9 cellular contexts compared by ENCODE assay signal in the genomic region with DNA sequence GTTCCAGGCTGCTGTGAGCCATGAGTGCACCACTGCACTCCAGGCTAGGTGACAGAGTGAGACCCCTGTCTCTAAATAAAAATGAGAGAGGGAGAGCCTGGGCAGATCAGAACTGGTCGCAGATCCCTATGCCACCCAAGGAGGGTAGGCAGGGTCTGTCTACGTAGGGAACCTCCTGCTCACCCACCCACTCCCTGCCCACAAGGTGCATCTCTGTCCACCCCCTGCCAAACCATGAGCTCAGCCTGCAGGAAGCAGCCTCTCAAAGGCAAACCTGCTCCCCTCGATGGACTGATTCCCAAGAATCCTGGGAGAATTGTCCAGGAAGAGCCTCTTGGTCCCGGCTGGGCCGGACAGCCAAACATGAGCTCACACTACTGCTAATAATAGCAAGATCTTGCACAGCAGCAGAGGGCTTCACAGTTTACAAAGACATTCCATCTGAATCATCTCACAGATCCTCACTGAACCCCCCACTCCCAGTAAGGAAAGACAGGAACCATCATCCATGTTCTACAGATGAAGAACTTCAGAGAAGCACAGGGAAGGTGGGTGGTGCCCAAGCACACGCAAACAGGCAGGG. TPM values are rescaled to one million over a fixed set of nuclear protein-coding genes. Genes with fewer than 3 reads are reported as not detected.
DNase-seq lines count a peak whose midpoint lies in the region; ATAC-seq, FAIRE-seq and TF ChIP-seq lines count a peak whose summit lies in the region.
"Had no signal": no experiment of that assay in that cellular context is flagged by ENCODE, and none has a peak within 500 bp of the region (broad histone marks: within the 10 kb centered on the region; RNA-seq: fewer than 3 reads in every experiment).

No MANE protein-coding gene starts in this region.

- peak overlapping the region; percentile 73 for H3K4me2 ChIP-seq in astrocyte (ENCODE audit: low read length)

- FAIRE-seq in astrocyte (lab: Jason Lieb, UNC), result peak; percentile 78

- peak overlapping the region; percentile 15 for H2AFZ ChIP-seq in astrocyte (ENCODE audit: low read depth, low read length)

- TF ChIP-seq CTCF in astrocyte (IDR thresholded peaks at IDR 0.05; ENCODE audit: insufficient read depth, low read depth, low read length) (no peak), spleen (IDR thresholded peaks at IDR 0.05 in 8 of 11, conservative IDR thresholded peaks at IDR 0.05 in 3 of 11) (no peak)

- H4K20me1 ChIP-seq in astrocyte (ENCODE audit: insufficient read depth, low read length), result peaks cover 9% of the 10 kb centered on the region

- H3K9me3 ChIP-seq in astrocyte (ENCODE audit: insufficient read depth, low read depth, low read length), result no peaks in the 10 kb centered on the region
- no peaks in the 10 kb centered on the region for H3K9me3 ChIP-seq in right cardiac atrium (ENCODE audit: control insufficient read depth, low read length)
- peaks cover 0 to 5% (median 2%) of the 10 kb centered on the region in 8 donors for H3K9me3 ChIP-seq in spleen

- peaks cover 82% of the 10 kb centered on the region for H3K79me2 ChIP-seq in astrocyte (ENCODE audit: insufficient read depth, low read length)

- H3K9me3 Mint-ChIP-seq in astrocyte (ENCODE audit: unreplicated experiment), result no peaks in the 10 kb centered on the region
- H3K9me3 Mint-ChIP-seq: activated CD4-positive, alpha-beta T cell treated with anti-CD3 and anti-CD28 coated beads, Interleukin-2, amount 10 ng/mL, durations not matched to agents 24 days and 14 days had no signal

- peak overlapping the region; percentile 72 for H3K9ac ChIP-seq in astrocyte (ENCODE audit: low read length)

- DNase-seq in G401 (ENCODE audit: low spot score) (peak; percentile 72), astrocyte (ENCODE audit: low read depth) (peak; percentile 93), right cardiac atrium (peak; percentile 62 to 82 (median 80)), spleen (no peak), GDM1 (lab: John Stamatoyannopoulos, UW) (no peak), NCI-H524 (lab: John Stamatoyannopoulos, UW) (no peak), NCI-H1048 (lab: John Stamatoyannopoulos, UW) (no peak)
- DNase-seq: activated CD4-positive, alpha-beta T cell treated with anti-CD3 and anti-CD28 coated beads, Interleukin-2, amount 10 ng/mL, durations not matched to agents 24 days and 14 days had no signal

- intact Hi-C loops in right cardiac atrium (cut with DNase I) (no loop called here), spleen (cut with DNase I; ENCODE audit: low total_unique reads) (no loop called here)

- H3K27ac ChIP-seq in astrocyte (ENCODE audit: low read depth, low read length), result peak overlapping the region; percentile 88
- H3K27ac ChIP-seq in right cardiac atrium (ENCODE audit: low read length), result peak overlapping the region; percentile 93
- peak overlapping the region in 5 of 8 donors; percentile 25 to 92 (median 32) for H3K27ac ChIP-seq in spleen

- no peak overlapping the region for H3K4me3 ChIP-seq in astrocyte (ENCODE audit: insufficient read depth, low read depth, low read length)
- H3K4me3 ChIP-seq in right cardiac atrium (ENCODE audit: low read length), result no peak overlapping the region
- H3K4me3 ChIP-seq in spleen, result no peak overlapping the region

- TF ChIP-seq POLR2A in spleen (IDR thresholded peaks at IDR 0.05), result no peak

- no peaks in the 10 kb centered on the region for H3K36me3 ChIP-seq in astrocyte (ENCODE audit: insufficient read depth, low read length)
- no peaks in the 10 kb centered on the region for H3K36me3 ChIP-seq in spleen

- peak overlapping the region; percentile 98 for H3K27ac Mint-ChIP-seq in astrocyte (ENCODE audit: unreplicated experiment)
- H3K27ac Mint-ChIP-seq: activated CD4-positive, alpha-beta T cell treated with anti-CD3 and anti-CD28 coated beads, Interleukin-2, amount 10 ng/mL, durations not matched to agents 24 days and 14 days had no signal

- peak overlapping the region; percentile 62 for H3K4me3 Mint-ChIP-seq in astrocyte (ENCODE audit: unreplicated experiment)
- H3K4me3 Mint-ChIP-seq: activated CD4-positive, alpha-beta T cell treated with anti-CD3 and anti-CD28 coated beads, Interleukin-2, amount 10 ng/mL, durations not matched to agents 24 days and 14 days had no signal

- peaks cover 8% of the 10 kb centered on the region for H3K36me3 Mint-ChIP-seq in astrocyte (ENCODE audit: low read depth, unreplicated experiment)

- H3K4me1 ChIP-seq in astrocyte (ENCODE audit: insufficient read depth, low read length) (peaks cover 50% of the 10 kb centered on the region), right cardiac atrium (ENCODE audit: control insufficient read depth, insufficient read depth, low read length) (peaks cover 14% of the 10 kb centered on the region), spleen (peaks cover 28 to 93% (median 81%) of the 10 kb centered on the region in 6 donors)

- H3K4me1 Mint-ChIP-seq in astrocyte (ENCODE audit: low read depth, unreplicated experiment), result peaks cover 23% of the 10 kb centered on the region

- in situ Hi-C loops in G401 (cut with HindIII; ENCODE audit: low sequenced_read_pairs), result no loop called here

- no peaks in the 10 kb centered on the region for H3K27me3 Mint-ChIP-seq in astrocyte (ENCODE audit: low read depth, unreplicated experiment)
- H3K27me3 Mint-ChIP-seq: activated CD4-positive, alpha-beta T cell treated with anti-CD3 and anti-CD28 coated beads, Interleukin-2, amount 10 ng/mL, durations not matched to agents 24 days and 14 days had no signal

- 25% methylated on average over 6 of the region's 6 CpGs for WGBS in right cardiac atrium
- WGBS in spleen, 5 donors, result 59 to 71% (median 64%) methylated on average over 6 of the region's 6 CpGs

- H3K27me3 ChIP-seq in astrocyte (ENCODE audit: insufficient read depth, low read length) (no peaks in the 10 kb centered on the region), right cardiac atrium (ENCODE audit: control insufficient read depth, insufficient read depth) (no peaks in the 10 kb centered on the region), spleen (replicated peaks in 1 of 7) (no peaks in the 10 kb centered on the region)

- ATAC-seq in right cardiac atrium, result peak; percentile 45
- ATAC-seq in HG03159 (IDR thresholded peaks at IDR 0.05; ENCODE audit: unreplicated experiment), result no peak

RNA-seq across cellular contexts. Expression of gene TLDC2, which starts 27.8 kb away (rescaled TPM):
- 0.14 and 1.2 TPM in 2 replicates for total RNA-seq in G401 (2014; rRNA removed; shearing (Covaris generic))
- total RNA-seq in astrocyte, result not detected in 2 replicates
- total RNA-seq in right cardiac atrium, result not detected
- 0.09 TPM for polyA plus RNA-seq in right cardiac atrium
- total RNA-seq in spleen, result not detected
- under 1 TPM; 0.05 to 0.16 (median 0.11) TPM for polyA plus RNA-seq in spleen
- total RNA-seq: activated CD4-positive, alpha-beta T cell treated with anti-CD3 and anti-CD28 coated beads, Interleukin-2, amount 10 ng/mL, durations not matched to agents 24 days and 14 days had no signal

Comparison
In these comparisons a context has a peak if more than half of its experiments do, and no peak if none do; other contexts are left out.
1. DNase-seq: peak in G401 (single experiment), astrocyte (single experiment) and right cardiac atrium (3 of 3); none in spleen (single experiment), GDM1 (single experiment), NCI-H524 (0 of 2) and NCI-H1048 (single experiment).
2. H3K27ac ChIP-seq: peak in every context shown above with its lines; median percentile 93 in right cardiac atrium; 88 in astrocyte; 32 in spleen.